ENCODE assay signal across 10 cellular contexts in genomic region chr22:42342426-42343135, GRCh38.
A peak's percentile ranks its signal among the peaks of the same experiment; 100 is the strongest.
DNase-seq lines count a peak whose midpoint lies in the region; ATAC-seq and TF ChIP-seq lines count a peak whose summit lies in the region.
"Had no signal": no experiment of that assay in that cellular context is flagged by ENCODE, and none has a peak within 500 bp of the region (broad histone marks: within the 10 kb centered on the region; RNA-seq: fewer than 3 reads in every experiment).

No MANE protein-coding gene starts in this region.

- no peak for ATAC-seq in CD8-positive, alpha-beta T cell
- ATAC-seq in effector memory CD8-positive, alpha-beta T cell (replicated peaks): no peak
- no peak for ATAC-seq in GM18511 (IDR thresholded peaks at IDR 0.05; ENCODE audit: unreplicated experiment)

- intact Hi-C loops in CD8-positive, alpha-beta T cell (cut with DNase I, micrococcal nuclease): no loop called here
- intact Hi-C loops in testis (cut with DNase I; ENCODE audit: low total_unique reads): no loop called here

- no peaks in the 10 kb centered on the region for H3K27me3 ChIP-seq in CD8-positive, alpha-beta T cell (ENCODE audit: insufficient read depth, low read length)
- no peaks in the 10 kb centered on the region for H3K27me3 ChIP-seq in Loucy (ENCODE audit: insufficient read depth, low read length, poor library complexity, severe bottlenecking)
- no peaks in the 10 kb centered on the region for H3K27me3 ChIP-seq in testis

- no peaks in the 10 kb centered on the region for H3K9me3 ChIP-seq in CD8-positive, alpha-beta T cell (ENCODE audit: low read length)
- H3K9me3 ChIP-seq in Loucy (ENCODE audit: insufficient read depth, low read depth, low read length): no peaks in the 10 kb centered on the region
- H3K9me3 ChIP-seq in testis: no peaks in the 10 kb centered on the region
- H3K9me3 ChIP-seq: transverse colon had no signal

- TF ChIP-seq CTCF in CD8-positive, alpha-beta T cell (IDR thresholded peaks at IDR 0.05): no peak
- TF ChIP-seq CTCF in Loucy (conservative IDR thresholded peaks at IDR 0.05; ENCODE audit: low read length) (no peak), progenitor cell of endocrine pancreas (IDR thresholded peaks at IDR 0.05; ENCODE audit: unreplicated experiment) (no peak), testis (IDR thresholded peaks at IDR 0.05) (no peak)

- H2AFZ ChIP-seq in Loucy (ENCODE audit: low read length): no peak overlapping the region

- H3F3A ChIP-seq in Loucy (ENCODE audit: low read depth): no peaks in the 10 kb centered on the region

- peak overlapping the region; percentile 35 for H3K9ac ChIP-seq in Loucy (ENCODE audit: low read depth, low read length, poor library complexity, severe bottlenecking)

- no peak for DNase-seq in CD8-positive, alpha-beta T cell
- no peak for DNase-seq in effector memory CD8-positive, alpha-beta T cell
- DNase-seq in progenitor cell of endocrine pancreas (ENCODE audit: low spot score, unreplicated experiment) (no peak), NCI-H774 (lab: John Stamatoyannopoulos, UW) (no peak), erythroblast (lab: John Stamatoyannopoulos, UW) (no peak), testis (no peak)
- DNase-seq: activated CD4-positive, CD25-positive, alpha-beta regulatory T cell treated with anti-CD3 and anti-CD28 coated beads, Interleukin-2, amount 50 U/mL, for 72 hours; transverse colon had no signal

- H3K36me3 Mint-ChIP-seq in CD8-positive, alpha-beta T cell: no peaks in the 10 kb centered on the region
- H3K36me3 Mint-ChIP-seq in effector memory CD8-positive, alpha-beta T cell (ENCODE audit: insufficient read depth): no peaks in the 10 kb centered on the region
- no peaks in the 10 kb centered on the region for H3K36me3 Mint-ChIP-seq in progenitor cell of endocrine pancreas (ENCODE audit: insufficient read depth)

- no peaks in the 10 kb centered on the region for H3K27me3 Mint-ChIP-seq in CD8-positive, alpha-beta T cell (ENCODE audit: low read depth)
- H3K27me3 Mint-ChIP-seq in effector memory CD8-positive, alpha-beta T cell: peaks cover 0 to 23% of the 10 kb centered on the region in 2 donors
- peaks cover 24% of the 10 kb centered on the region for H3K27me3 Mint-ChIP-seq in progenitor cell of endocrine pancreas

- POLR2A ChIA-PET in CD8-positive, alpha-beta T cell (lab: Charles Lee): interaction anchor here (1.0 kb wide), 1 partner anchor 65 kb away, joined by 3 read pairs; no protein-coding TSS in a partner anchor

- H3K4me3 Mint-ChIP-seq in CD8-positive, alpha-beta T cell: peak overlapping the region; percentile 75
- peak overlapping the region; percentile 57 to 63 for H3K4me3 Mint-ChIP-seq in effector memory CD8-positive, alpha-beta T cell
- peak overlapping the region; percentile 72 for H3K4me3 Mint-ChIP-seq in progenitor cell of endocrine pancreas (ENCODE audit: low read depth)

- H3K27ac Mint-ChIP-seq in CD8-positive, alpha-beta T cell: no peak overlapping the region
- no peak overlapping the region for H3K27ac Mint-ChIP-seq in effector memory CD8-positive, alpha-beta T cell
- peak overlapping the region; percentile 74 for H3K27ac Mint-ChIP-seq in progenitor cell of endocrine pancreas

- no peaks in the 10 kb centered on the region for H4K20me1 ChIP-seq in Loucy (ENCODE audit: insufficient read depth, low read length, poor library complexity, severe bottlenecking)

- CTCF ChIA-PET in CD8-positive, alpha-beta T cell (lab: Charles Lee): interaction anchor here (1.2 to 1.3 kb wide), 2 partner anchors 18 to 50 kb away, joined by 3 to 4 read pairs; no protein-coding TSS in a partner anchor

- TF ChIP-seq POLR2A in erythroblast (IDR thresholded peaks at IDR 0.05; ENCODE audit: low read length) (no peak), testis (IDR thresholded peaks at IDR 0.05) (no peak)

- H3K79me2 ChIP-seq in Loucy (ENCODE audit: insufficient read depth, low read length): peaks cover 41% of the 10 kb centered on the region; the same call in 1 of the 2 replicates

- H3K4me3 ChIP-seq in CD8-positive, alpha-beta T cell (ENCODE audit: low read depth, low read length): peak overlapping the region; percentile 45
- H3K4me3 ChIP-seq in Loucy (ENCODE audit: low read length, poor library complexity, severe bottlenecking): peak overlapping the region; percentile 65
- H3K4me3 ChIP-seq in testis: peak overlapping the region in 1 of 2 donors; percentile 38

- H3K4me1 ChIP-seq in CD8-positive, alpha-beta T cell (ENCODE audit: insufficient read depth, low read length): peaks cover 15% of the 10 kb centered on the region
- H3K4me1 ChIP-seq in Loucy (ENCODE audit: insufficient read depth, low read length, poor library complexity, severe bottlenecking) (peaks cover 19% of the 10 kb centered on the region), testis (no peaks in the 10 kb centered on the region)

- H3K9me3 Mint-ChIP-seq in CD8-positive, alpha-beta T cell: no peaks in the 10 kb centered on the region
- H3K9me3 Mint-ChIP-seq in effector memory CD8-positive, alpha-beta T cell: no peaks in the 10 kb centered on the region
- no peaks in the 10 kb centered on the region for H3K9me3 Mint-ChIP-seq in progenitor cell of endocrine pancreas (ENCODE audit: low read depth)

- H3K4me1 Mint-ChIP-seq in CD8-positive, alpha-beta T cell (ENCODE audit: low read depth): peaks cover 17% of the 10 kb centered on the region
- H3K4me1 Mint-ChIP-seq in effector memory CD8-positive, alpha-beta T cell (ENCODE audit: low read depth in 2 of 2): peaks cover 0 to 2% of the 10 kb centered on the region in 2 donors
- H3K4me1 Mint-ChIP-seq in progenitor cell of endocrine pancreas (ENCODE audit: low read depth): peaks cover 3% of the 10 kb centered on the region

- peak overlapping the region; percentile 67 for H3K4me2 ChIP-seq in Loucy (ENCODE audit: low read depth, low read length, poor library complexity, severe bottlenecking)

- H3K27ac ChIP-seq in CD8-positive, alpha-beta T cell (ENCODE audit: low read depth, low read length): no peak overlapping the region
- H3K27ac ChIP-seq in testis: no peak overlapping the region

- 71 to 78% methylated on average over 11 of the region's 11 CpGs for WGBS in testis, 2 donors

- H3K36me3 ChIP-seq in CD8-positive, alpha-beta T cell (ENCODE audit: insufficient read depth, low read length): no peaks in the 10 kb centered on the region
- no peaks in the 10 kb centered on the region for H3K36me3 ChIP-seq in Loucy (ENCODE audit: insufficient read depth, low read length)
- H3K36me3 ChIP-seq in testis (ENCODE audit: low read depth, missing control alignments): no peaks in the 10 kb centered on the region
- H3K36me3 ChIP-seq: transverse colon had no signal

- H3K9me2 ChIP-seq in Loucy (replicated peaks; ENCODE audit: low read depth, low read length): no peaks in the 10 kb centered on the region
